Comparison of ENCODE assay signal across 21 cellular contexts in the genomic region with DNA sequence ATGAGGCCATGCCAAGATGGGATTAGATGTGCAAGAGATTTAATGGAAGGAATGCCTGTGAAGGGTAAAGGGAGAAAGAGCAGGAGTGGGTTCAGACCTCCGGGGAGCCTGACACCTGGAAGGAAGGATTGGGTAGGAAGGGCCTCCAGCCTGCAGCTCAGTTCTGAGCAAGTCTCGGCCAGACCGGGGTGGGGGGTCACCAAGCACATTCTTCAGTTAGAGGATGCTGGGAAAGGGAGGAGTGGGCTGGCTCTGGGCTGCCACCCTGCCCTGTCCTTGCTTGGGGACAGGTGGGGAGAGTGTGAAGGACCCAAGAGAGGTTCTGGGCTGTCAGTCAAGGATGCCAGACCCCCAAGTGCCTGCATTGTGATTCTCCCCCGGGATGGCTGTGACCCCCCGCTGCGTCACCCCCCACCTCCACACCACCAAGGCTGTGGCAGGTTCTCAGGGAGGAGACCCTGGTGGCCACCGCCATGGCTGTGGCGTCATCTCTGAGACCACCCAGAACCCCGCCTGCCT.
"Had no signal": no experiment of that assay in that cellular context is flagged by ENCODE, and none has a peak within 500 bp of the region (broad histone marks: within the 10 kb centered on the region; RNA-seq: fewer than 3 reads in every experiment).

No MANE protein-coding gene starts in this region.

- H3K9me3 ChIP-seq: heart right ventricle, left ventricle myocardium inferior, lower lobe of right lung, ovary, right atrium auricular region, suprapubic skin, thyroid gland, upper lobe of left lung, uterus had no signal

- H3K4me3 ChIP-seq: coronary artery, heart right ventricle, left ventricle myocardium inferior, lower lobe of right lung, ovary, right atrium auricular region, suprapubic skin, thyroid gland, upper lobe of left lung, uterus had no signal

- H3K27ac Mint-ChIP-seq: memory B cell; natural killer cell treated with Interleukin-12 subunit alpha and Interleukin-12 subunit beta and Interleukin-15 and Interleukin-18, amount 100 ng/mL, for 72 hours had no signal

- H3K9me3 Mint-ChIP-seq: memory B cell; natural killer cell treated with Interleukin-12 subunit alpha and Interleukin-12 subunit beta and Interleukin-15 and Interleukin-18, amount 100 ng/mL, for 72 hours had no signal

- H3K36me3 Mint-ChIP-seq: memory B cell; natural killer cell treated with Interleukin-12 subunit alpha and Interleukin-12 subunit beta and Interleukin-15 and Interleukin-18, amount 100 ng/mL, for 72 hours had no signal

- H3K4me1 ChIP-seq: lower lobe of right lung, thyroid gland, uterus had no signal

- H3K4me3 Mint-ChIP-seq: memory B cell; natural killer cell treated with Interleukin-12 subunit alpha and Interleukin-12 subunit beta and Interleukin-15 and Interleukin-18, amount 100 ng/mL, for 72 hours had no signal

- ATAC-seq: esophagus mucosa; heart right ventricle; lower lobe of right lung; stimulated activated naive CD8-positive, alpha-beta T cell treated with anti-CD3 and anti-CD28 coated beads, Interleukin-15, Interleukin-2, amounts not matched to agents 100 U/mL and 50 U/mL, for 24 hours had no signal

- H3K36me3 ChIP-seq: heart right ventricle, left ventricle myocardium inferior, lower lobe of right lung, ovary, right atrium auricular region, suprapubic skin, thyroid gland, upper lobe of left lung, uterus had no signal

- H3K27ac ChIP-seq: coronary artery, heart right ventricle, left ventricle myocardium inferior, lower lobe of right lung, ovary, right atrium auricular region, suprapubic skin, thyroid gland, upper lobe of left lung, uterus had no signal

- DNase-seq: effector CD4-positive, alpha-beta T cell; heart right ventricle; hypothalamus; left ventricle myocardium inferior; lower lobe of right lung; midbrain; ovary; stimulated activated CD4-positive, alpha-beta T cell treated with anti-CD3 and anti-CD28 coated beads, Interleukin-2, amount 100 ng/mL, for 48 hours; stimulated activated naive CD8-positive, alpha-beta T cell treated with anti-CD3 and anti-CD28 coated beads, Interleukin-15, Interleukin-2, amounts not matched to agents 100 U/mL and 50 U/mL, for 24 hours; thyroid gland; uterus had no signal

- FAIRE-seq: frontal cortex, islet of Langerhans, small intestine had no signal

- H3K27me3 ChIP-seq: ovary, right atrium auricular region, thyroid gland, upper lobe of left lung, uterus had no signal
